In genomic region chr12:68639396-68639767, GRCh38 we compare ENCODE assay signal across 17 cellular contexts. TPM values are rescaled to one million over a fixed set of nuclear protein-coding genes. Genes with fewer than 3 reads are reported as not detected.
A peak's percentile ranks its signal among the peaks of the same experiment; 100 is the strongest.
DNase-seq lines count a peak whose midpoint lies in the region; FAIRE-seq and TF ChIP-seq lines count a peak whose summit lies in the region.
"Had no signal": no experiment of that assay in that cellular context is flagged by ENCODE, and none has a peak within 500 bp of the region (broad histone marks: within the 10 kb centered on the region; RNA-seq: fewer than 3 reads in every experiment).

No MANE protein-coding gene starts in this region.

- POLR2A ChIA-PET in CD8-positive, alpha-beta memory T cell (lab: Charles Lee) = interaction anchor here (0.6 to 0.9 kb wide), 2 partner anchors 22 to 29 kb away, joined by 3 to 4 read pairs; partner anchors contain the start of gene RAP1B

- H3K36me3 ChIP-seq in CD8-positive, alpha-beta memory T cell (ENCODE audit: insufficient read depth, low read length) = no peaks in the 10 kb centered on the region

- H3K4me3 ChIP-seq in CD8-positive, alpha-beta memory T cell (ENCODE audit: low read length) = no peak overlapping the region
- H3K4me3 ChIP-seq: coronary artery, lung had no signal

- H3K27me3 Mint-ChIP-seq in CD8-positive, alpha-beta memory T cell = no peaks in the 10 kb centered on the region
- H3K27me3 Mint-ChIP-seq in activated naive CD8-positive, alpha-beta T cell = no peaks in the 10 kb centered on the region
- no peaks in the 10 kb centered on the region for H3K27me3 Mint-ChIP-seq in neural crest cell (ENCODE audit: low read depth)

- no peak for TF ChIP-seq POLR2A in H54 (IDR thresholded peaks at IDR 0.05; ENCODE audit: low read depth, low read length)

- TF ChIP-seq CTCF in neural crest cell (conservative IDR thresholded peaks at IDR 0.05) = no peak

- H3K27me3 ChIP-seq in CD8-positive, alpha-beta memory T cell (ENCODE audit: insufficient read depth, low read length, poor library complexity, severe bottlenecking) = no peaks in the 10 kb centered on the region

- peak overlapping the region; percentile 9 to 79 (median 45) for H3K4me3 Mint-ChIP-seq in CD8-positive, alpha-beta memory T cell
- H3K4me3 Mint-ChIP-seq in activated naive CD8-positive, alpha-beta T cell = peak overlapping the region; percentile 55
- H3K4me3 Mint-ChIP-seq in neural crest cell = no peak overlapping the region
- H3K4me3 Mint-ChIP-seq: CD14-positive monocyte had no signal

- H3K9me3 Mint-ChIP-seq in CD8-positive, alpha-beta memory T cell = no peaks in the 10 kb centered on the region
- H3K9me3 Mint-ChIP-seq in activated naive CD8-positive, alpha-beta T cell (ENCODE audit: low read depth) = no peaks in the 10 kb centered on the region
- H3K9me3 Mint-ChIP-seq in neural crest cell = no peaks in the 10 kb centered on the region
- H3K9me3 Mint-ChIP-seq: CD14-positive monocyte had no signal

- DNase-seq in CD8-positive, alpha-beta memory T cell = no peak
- DNase-seq in H54 (ENCODE audit: insufficient read length, low spot score) = no peak
- no peak for DNase-seq in neural crest cell (ENCODE audit: low read depth, low spot score)
- no peak for DNase-seq in NCI-H1694 (lab: John Stamatoyannopoulos, UW)
- DNase-seq in NCI-H1092 (lab: John Stamatoyannopoulos, UW) = no peak
- DNase-seq in CD1c-positive myeloid dendritic cell (ENCODE audit: extremely low spot score) = no peak
- DNase-seq: aorta, EL, KBM-7, NCI-H1105 treated with DMSO at 0.1 percent for 48 hours, NCI-H510A, OCI-M1 had no signal

- FAIRE-seq in H54 (lab: Jason Lieb, UNC) = peak; percentile 20

- peaks cover 82 to 98% (median 95%) of the 10 kb centered on the region in 3 donors for H3K4me1 Mint-ChIP-seq in CD8-positive, alpha-beta memory T cell
- peaks cover 91% of the 10 kb centered on the region for H3K4me1 Mint-ChIP-seq in activated naive CD8-positive, alpha-beta T cell (ENCODE audit: low read depth)
- peaks cover 4% of the 10 kb centered on the region for H3K4me1 Mint-ChIP-seq in neural crest cell

- CTCF ChIA-PET in CD8-positive, alpha-beta memory T cell (lab: Charles Lee) = interaction anchor here (2.2 kb wide), 1 partner anchor 10 kb away, joined by 5 read pairs; no protein-coding TSS in a partner anchor

- no peak overlapping the region for H3K27ac ChIP-seq in CD8-positive, alpha-beta memory T cell (ENCODE audit: low read depth, low read length)
- H3K27ac ChIP-seq: coronary artery, VCaP had no signal

- peaks cover 0 to 34% (median 6%) of the 10 kb centered on the region in 3 donors for H3K36me3 Mint-ChIP-seq in CD8-positive, alpha-beta memory T cell
- peaks cover 8% of the 10 kb centered on the region for H3K36me3 Mint-ChIP-seq in activated naive CD8-positive, alpha-beta T cell
- no peaks in the 10 kb centered on the region for H3K36me3 Mint-ChIP-seq in neural crest cell (ENCODE audit: low read depth)

- peak overlapping the region; percentile 7 to 84 (median 71) for H3K27ac Mint-ChIP-seq in CD8-positive, alpha-beta memory T cell
- H3K27ac Mint-ChIP-seq in activated naive CD8-positive, alpha-beta T cell = peak overlapping the region; percentile 74
- H3K27ac Mint-ChIP-seq in neural crest cell (ENCODE audit: unreplicated experiment) = peak overlapping the region; percentile 12

- H3K9me3 ChIP-seq in CD8-positive, alpha-beta memory T cell (ENCODE audit: low read length) = no peaks in the 10 kb centered on the region

- peaks cover 77% of the 10 kb centered on the region for H3K4me1 ChIP-seq in CD8-positive, alpha-beta memory T cell (ENCODE audit: insufficient read depth, low read length)

RNA-seq across cellular contexts. Expression of gene RAP1B, which starts 28.7 kb away (rescaled TPM):
- total RNA-seq in CD8-positive, alpha-beta memory T cell = 100 to 1,000 TPM; 271 to 281 TPM
- polyA plus RNA-seq in CD8-positive, alpha-beta memory T cell = 589 TPM
- 83.6 and 90.4 TPM in 2 replicates for total RNA-seq in neural crest cell

RNA-seq across cellular contexts. Expression of gene NUP107, which starts 47.4 kb away (rescaled TPM):
- 100 to 1,000 TPM; 120 to 132 TPM for total RNA-seq in CD8-positive, alpha-beta memory T cell
- 25.3 TPM for polyA plus RNA-seq in CD8-positive, alpha-beta memory T cell
- total RNA-seq in neural crest cell = 128 and 136 TPM in 2 replicates

Comparison
In these comparisons a context has a peak if more than half of its experiments do, and no peak if none do; other contexts are left out.
1. H3K27ac Mint-ChIP-seq: peak in every context shown above with its lines; median percentile 74 in activated naive CD8-positive, alpha-beta T cell; 71 in CD8-positive, alpha-beta memory T cell; 12 in neural crest cell.